Comparison of ENCODE assay signal across 39 cellular contexts in genomic region chr5:129155876-129156275, GRCh38.
"Had no signal": no experiment of that assay in that cellular context is flagged by ENCODE, and none has a peak within 500 bp of the region (broad histone marks: within the 10 kb centered on the region; RNA-seq: fewer than 3 reads in every experiment).

No MANE protein-coding gene starts in this region.

- ATAC-seq: activated naive CD4-positive, alpha-beta T cell treated with anti-CD3 and anti-CD28 coated beads, Interleukin-2, amount 50 U/mL, for 72 hours; activated naive CD8-positive, alpha-beta T cell treated with anti-CD3 and anti-CD28 coated beads, Interleukin-2, amount 50 U/mL, for 24 hours; activated T-cell treated with anti-CD3 and anti-CD28 coated beads, Interleukin-2, amount 50 U/mL, for 4 hours; activated T-cell treated with anti-CD3 and anti-CD28 coated beads, Interleukin-2, amount 50 U/mL, for 72 hours; activated T-helper 17 cell treated with anti-CD3 and anti-CD28 coated beads, Interleukin-2, amount 50 U/mL, for 72 hours; body of pancreas had no signal

- H3K9me3 ChIP-seq: adrenal gland had no signal

- DNase-seq: activated effector memory CD4-positive, alpha-beta T cell treated with anti-CD3 and anti-CD28 coated beads, Interleukin-2, amount 50 U/mL, for 16 hours; activated effector memory CD4-positive, alpha-beta T cell treated with Interleukin-2 at 50 U/mL for 16 hours; activated gamma-delta T cell; activated gamma-delta T cell treated with Interleukin-2 at 50 U/mL for 16 hours; activated naive CD4-positive, alpha-beta T cell; activated naive CD4-positive, alpha-beta T cell treated with anti-CD3 and anti-CD28 coated beads for 36 hours; activated naive CD4-positive, alpha-beta T cell treated with anti-CD3 and anti-CD28 coated beads, Interleukin-2, amount 10 ng/mL, durations not matched to agents 7 days and 5 days; activated naive CD4-positive, alpha-beta T cell treated with anti-CD3 and anti-CD28 coated beads, Interleukin-2, amount 50 U/mL, for 16 hours; activated naive CD4-positive, alpha-beta T cell treated with Interleukin-2 at 50 U/mL for 16 hours; activated naive CD8-positive, alpha-beta T cell treated with anti-CD3 and anti-CD28 coated beads for 36 hours; activated naive CD8-positive, alpha-beta T cell treated with anti-CD3 and anti-CD28 coated beads, Interleukin-2, amount 10 ng/mL, durations not matched to agents 7 days and 5 days; activated naive CD8-positive, alpha-beta T cell treated with anti-CD3 and anti-CD28 coated beads, Interleukin-2, amount 50 U/mL, for 24 hours; activated T-cell treated with anti-CD3 and anti-CD28 coated beads, Interleukin-2, amount 50 U/mL, for 1 hour; activated T-cell treated with anti-CD3 and anti-CD28 coated beads, Interleukin-2, amount 50 U/mL, for 24 hours; activated T-cell treated with anti-CD3 and anti-CD28 coated beads, Interleukin-2, amount 50 U/mL, for 4 hours; activated T-cell treated with anti-CD3 and anti-CD28 coated beads, Interleukin-2, amount 50 U/mL, for 48 hours; activated T-cell treated with anti-CD3 and anti-CD28 coated beads, Interleukin-2, amount 50 U/mL, for 72 hours; adrenal gland; amniotic stem cell; amygdala; anterior cingulate cortex; aorta; body of pancreas; brain microvascular endothelial cell; caudate nucleus; central memory CD4-positive, alpha-beta T cell; cerebellar nuclear complex had no signal

- H3K4me1 ChIP-seq: adrenal gland, ascending aorta, body of pancreas, breast epithelium had no signal

- H3K27me3 Mint-ChIP-seq: activated naive CD4-positive, alpha-beta T cell treated with anti-CD3 and anti-CD28 coated beads, Interleukin-2, amount 10 ng/mL, durations not matched to agents 7 days and 5 days; activated naive CD4-positive, alpha-beta T cell treated with anti-CD3 and anti-CD28 coated beads, Interleukin-2, amount 50 U/mL, for 24 hours; activated naive CD8-positive, alpha-beta T cell; activated naive CD8-positive, alpha-beta T cell treated with anti-CD3 and anti-CD28 coated beads for 36 hours; activated naive CD8-positive, alpha-beta T cell treated with anti-CD3 and anti-CD28 coated beads, Interleukin-2, amount 10 ng/mL, durations not matched to agents 7 days and 5 days; activated naive CD8-positive, alpha-beta T cell treated with anti-CD3 and anti-CD28 coated beads, Interleukin-2, amount 50 U/mL, for 24 hours; activated T-cell treated with anti-CD3 and anti-CD28 coated beads, Interleukin-2, amount 50 U/mL, for 24 hours; activated T-helper 17 cell treated with anti-CD3 and anti-CD28 coated beads, Interleukin-2, amount 50 U/mL, for 72 hours had no signal

- H3K27me3 ChIP-seq: adrenal gland, ascending aorta, body of pancreas, brain microvascular endothelial cell, breast epithelium, cardiac muscle cell had no signal

- H3K4me3 ChIP-seq: adrenal gland, ascending aorta, body of pancreas, breast epithelium, cardiac muscle cell had no signal

- H3K27ac Mint-ChIP-seq: activated naive CD4-positive, alpha-beta T cell treated with anti-CD3 and anti-CD28 coated beads for 36 hours; activated naive CD4-positive, alpha-beta T cell treated with anti-CD3 and anti-CD28 coated beads, Interleukin-2, amount 10 ng/mL, durations not matched to agents 7 days and 5 days; activated naive CD4-positive, alpha-beta T cell treated with anti-CD3 and anti-CD28 coated beads, Interleukin-2, amount 50 U/mL, for 24 hours; activated naive CD4-positive, alpha-beta T cell treated with anti-CD3 and anti-CD28 coated beads, Interleukin-2, amount 50 U/mL, for 72 hours; activated naive CD8-positive, alpha-beta T cell; activated naive CD8-positive, alpha-beta T cell treated with anti-CD3 and anti-CD28 coated beads for 36 hours; activated naive CD8-positive, alpha-beta T cell treated with anti-CD3 and anti-CD28 coated beads, Interleukin-2, amount 10 ng/mL, durations not matched to agents 7 days and 5 days; activated naive CD8-positive, alpha-beta T cell treated with anti-CD3 and anti-CD28 coated beads, Interleukin-2, amount 50 U/mL, for 24 hours; activated T-cell treated with anti-CD3 and anti-CD28 coated beads, Interleukin-2, amount 50 U/mL, for 24 hours; activated T-cell treated with anti-CD3 and anti-CD28 coated beads, Interleukin-2, amount 50 U/mL, for 72 hours; activated T-helper 1 cell treated with anti-CD3 and anti-CD28 coated beads, Interleukin-12 subunit alpha, Interleukin-12 subunit beta, Interleukin-2, Interleukin-4 antibody, amounts not matched to agents 30 ng/mL and 10 ng/mL and 1 ng/mL, durations not matched to agents 14 hours and 24 hours and 36 hours; activated T-helper 17 cell treated with anti-CD3 and anti-CD28 coated beads, Interleukin-2, amount 50 U/mL, for 72 hours; activated T-helper 2 cell treated with anti-CD3 and anti-CD28 coated beads, Interferon-gamma antibody, Interleukin-2, Interleukin-4, amounts not matched to agents 10 μg/mL and 5 μg/mL and 100 μg/mL, durations not matched to agents 14 hours and 24 hours and 36 hours; brain had no signal

- H3K27ac ChIP-seq: adrenal gland, ascending aorta, body of pancreas, brain microvascular endothelial cell, breast epithelium, cardiac muscle cell had no signal

- H3K4me3 Mint-ChIP-seq: activated naive CD4-positive, alpha-beta T cell treated with anti-CD3 and anti-CD28 coated beads for 36 hours; activated naive CD4-positive, alpha-beta T cell treated with anti-CD3 and anti-CD28 coated beads, Interleukin-2, amount 10 ng/mL, durations not matched to agents 7 days and 5 days; activated naive CD4-positive, alpha-beta T cell treated with anti-CD3 and anti-CD28 coated beads, Interleukin-2, amount 50 U/mL, for 24 hours; activated naive CD8-positive, alpha-beta T cell; activated naive CD8-positive, alpha-beta T cell treated with anti-CD3 and anti-CD28 coated beads for 36 hours; activated naive CD8-positive, alpha-beta T cell treated with anti-CD3 and anti-CD28 coated beads, Interleukin-2, amount 10 ng/mL, durations not matched to agents 7 days and 5 days; activated naive CD8-positive, alpha-beta T cell treated with anti-CD3 and anti-CD28 coated beads, Interleukin-2, amount 50 U/mL, for 24 hours; activated T-cell treated with anti-CD3 and anti-CD28 coated beads, Interleukin-2, amount 50 U/mL, for 24 hours; activated T-cell treated with anti-CD3 and anti-CD28 coated beads, Interleukin-2, amount 50 U/mL, for 4 hours; activated T-cell treated with anti-CD3 and anti-CD28 coated beads, Interleukin-2, amount 50 U/mL, for 72 hours; activated T-helper 1 cell treated with anti-CD3 and anti-CD28 coated beads, Interleukin-12 subunit alpha, Interleukin-12 subunit beta, Interleukin-2, Interleukin-4 antibody, amounts not matched to agents 30 ng/mL and 10 ng/mL and 1 ng/mL, durations not matched to agents 14 hours and 24 hours and 36 hours; activated T-helper 17 cell treated with anti-CD3 and anti-CD28 coated beads, Interleukin-2, amount 50 U/mL, for 72 hours; brain; central memory CD8-positive, alpha-beta T cell had no signal

- FAIRE-seq: astrocyte had no signal

- H3K4me1 Mint-ChIP-seq: activated naive CD4-positive, alpha-beta T cell treated with anti-CD3 and anti-CD28 coated beads, Interleukin-2, amount 10 ng/mL, durations not matched to agents 7 days and 5 days; activated naive CD4-positive, alpha-beta T cell treated with anti-CD3 and anti-CD28 coated beads, Interleukin-2, amount 50 U/mL, for 24 hours; activated naive CD8-positive, alpha-beta T cell treated with anti-CD3 and anti-CD28 coated beads for 36 hours; activated naive CD8-positive, alpha-beta T cell treated with anti-CD3 and anti-CD28 coated beads, Interleukin-2, amount 10 ng/mL, durations not matched to agents 7 days and 5 days; activated naive CD8-positive, alpha-beta T cell treated with anti-CD3 and anti-CD28 coated beads, Interleukin-2, amount 50 U/mL, for 24 hours; activated T-helper 17 cell treated with anti-CD3 and anti-CD28 coated beads, Interleukin-2, amount 50 U/mL, for 72 hours; brain; central memory CD8-positive, alpha-beta T cell had no signal

- H3K36me3 Mint-ChIP-seq: activated naive CD4-positive, alpha-beta T cell treated with anti-CD3 and anti-CD28 coated beads, Interleukin-2, amount 10 ng/mL, durations not matched to agents 7 days and 5 days; activated naive CD8-positive, alpha-beta T cell treated with anti-CD3 and anti-CD28 coated beads, Interleukin-2, amount 10 ng/mL, durations not matched to agents 7 days and 5 days; brain had no signal

- H3K36me3 ChIP-seq: adrenal gland, ascending aorta, brain microvascular endothelial cell, breast epithelium, cardiac muscle cell had no signal
